ENCODE assay signal across 17 cellular contexts in genomic region chr12:92051441-92051840, GRCh38.
"Had no signal": no experiment of that assay in that cellular context is flagged by ENCODE, and none has a peak within 500 bp of the region (broad histone marks: within the 10 kb centered on the region; RNA-seq: fewer than 3 reads in every experiment).

No MANE protein-coding gene starts in this region.

- DNase-seq: activated gamma-delta T cell treated with Interleukin-2 at 50 U/mL for 16 hours; activated T-cell treated with anti-CD3 and anti-CD28 coated beads for 4 hours; body of pancreas; effector memory CD8-positive, alpha-beta T cell; erythroblast; left ventricle myocardium superior; mesendoderm; pancreas; stimulated activated CD4-positive, alpha-beta T cell treated with anti-CD3 and anti-CD28 coated beads, Interleukin-12 subunit alpha, Interleukin-12 subunit beta, amount 100 ng/mL, for 4 hours; stimulated activated CD4-positive, alpha-beta T cell treated with anti-CD3 and anti-CD28 coated beads, Interleukin-2, amount 100 ng/mL, for 48 hours; stimulated activated naive CD4-positive, alpha-beta T cell treated with Interleukin-2 at 50 U/mL for 16 hours; testis had no signal

- H3K27me3 ChIP-seq: body of pancreas, hepatocyte, pancreas, testis had no signal

- H3K27ac Mint-ChIP-seq: dendritic cell treated with granulocyte-macrophage colony-stimulating factor and Interleukin-4, amounts not matched to agents 40 ng/mL and 50 ng/mL, for 4 days; effector memory CD8-positive, alpha-beta T cell; T-helper 1 cell treated with Interleukin-12 subunit alpha and Interleukin-12 subunit beta and Interleukin-4 antibody, amounts not matched to agents 30 μg/mL and 1 μg/mL, for 36 hours had no signal

- H3K36me3 ChIP-seq: pancreas had no signal

- ATAC-seq: body of pancreas; effector memory CD8-positive, alpha-beta T cell; left ventricle myocardium superior; pancreas; SK-N-SH treated with all-trans-retinoic acid at 6 μM for 48 hours had no signal

- H3K27ac ChIP-seq: body of pancreas, hepatocyte, pancreas, testis had no signal

- H3K4me1 ChIP-seq: testis had no signal

- H3K4me3 ChIP-seq: body of pancreas, hepatocyte, pancreas, testis had no signal

- H3K9me3 ChIP-seq: body of pancreas, pancreas, testis had no signal

- H3K4me1 Mint-ChIP-seq: neural crest cell had no signal

- H3K4me3 Mint-ChIP-seq: dendritic cell treated with granulocyte-macrophage colony-stimulating factor and Interleukin-4, amounts not matched to agents 40 ng/mL and 50 ng/mL, for 4 days; effector memory CD8-positive, alpha-beta T cell; neural crest cell; T-helper 1 cell treated with Interleukin-12 subunit alpha and Interleukin-12 subunit beta and Interleukin-4 antibody, amounts not matched to agents 30 μg/mL and 1 μg/mL, for 36 hours had no signal

- H3K9me3 Mint-ChIP-seq: dendritic cell treated with granulocyte-macrophage colony-stimulating factor and Interleukin-4, amounts not matched to agents 40 ng/mL and 50 ng/mL, for 4 days had no signal

- H3K27me3 Mint-ChIP-seq: effector memory CD8-positive, alpha-beta T cell had no signal
